ENCODE assay signal across 19 cellular contexts in the genomic region with DNA sequence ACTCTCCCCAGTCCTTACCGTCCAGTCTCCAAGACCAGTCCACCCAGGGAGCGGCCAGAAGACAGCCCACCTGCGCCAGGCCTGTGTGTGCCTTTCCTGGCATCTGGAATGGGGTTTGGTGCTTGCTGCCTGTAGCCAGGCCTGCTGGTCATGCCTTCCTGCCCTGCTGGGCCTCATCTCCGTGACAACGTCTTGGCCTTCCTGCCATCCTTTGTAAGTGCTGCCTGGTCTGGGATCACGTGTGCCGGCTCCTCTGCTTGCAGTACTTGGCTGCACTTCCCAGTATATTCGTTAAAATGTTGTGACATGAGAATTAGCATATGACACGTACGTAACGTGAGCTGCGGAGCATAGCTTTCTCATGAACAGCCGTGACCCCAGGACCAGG.
DNase-seq lines count a peak whose midpoint lies in the region; ATAC-seq, FAIRE-seq and TF ChIP-seq lines count a peak whose summit lies in the region.
"Had no signal": no experiment of that assay in that cellular context is flagged by ENCODE, and none has a peak within 500 bp of the region (broad histone marks: within the 10 kb centered on the region; RNA-seq: fewer than 3 reads in every experiment).

No MANE protein-coding gene starts in this region.

- no peak overlapping the region for H3K9ac ChIP-seq in kidney (ENCODE audit: low read length in 2 of 2)

- H3K27ac Mint-ChIP-seq in type B pancreatic cell = no peak overlapping the region
- H3K27ac Mint-ChIP-seq: CD8-positive, alpha-beta T cell; memory B cell had no signal

- no peak overlapping the region for H3K27ac ChIP-seq in kidney (ENCODE audit: low read depth in 2 of 2, low read length in 2 of 2)
- H3K27ac ChIP-seq: A549, right atrium auricular region, stomach had no signal

- H3K9me3 ChIP-seq in kidney (ENCODE audit: control insufficient read depth in 1 of 2, low read length in 2 of 2) = peaks cover 4 to 8% of the 10 kb centered on the region in 2 donors

- no peaks in the 10 kb centered on the region for H3K27me3 Mint-ChIP-seq in type B pancreatic cell
- H3K27me3 Mint-ChIP-seq: memory B cell had no signal

- intact Hi-C loops in kidney (cut with DNase I) (no loop called here), posterior vena cava (cut with DNase I) (no loop called here)

- H3K4me1 Mint-ChIP-seq in type B pancreatic cell (ENCODE audit: unreplicated experiment) = peaks cover 28% of the 10 kb centered on the region
- H3K4me1 Mint-ChIP-seq: memory B cell had no signal

- no peak for ATAC-seq in GM19328 (IDR thresholded peaks at IDR 0.05; ENCODE audit: unreplicated experiment)
- ATAC-seq in GM21717 (IDR thresholded peaks at IDR 0.05; ENCODE audit: unreplicated experiment) = no peak
- ATAC-seq: A549; CD8-positive, alpha-beta T cell had no signal

- FAIRE-seq in kidney (lab: Jason Lieb, UNC) = no peak
- FAIRE-seq: A549, colon, HTR-8/SVneo had no signal

- H3K4me3 ChIP-seq in astrocyte of the spinal cord (ENCODE audit: low read depth, low read length) (no peak overlapping the region), kidney (ENCODE audit: low read length in 2 of 2) (no peak overlapping the region)
- H3K4me3 ChIP-seq: A549, right atrium auricular region, stomach had no signal

- in situ Hi-C loops in astrocyte of the spinal cord (cut with HindIII; ENCODE audit: low sequenced_read_pairs) = no loop called here

- peaks cover 9% of the 10 kb centered on the region for H3K9me3 Mint-ChIP-seq in type B pancreatic cell

- TF ChIP-seq CTCF in astrocyte of the spinal cord (IDR thresholded peaks at IDR 0.05; ENCODE audit: low read depth, low read length) (no peak), kidney (IDR thresholded peaks at IDR 0.05; ENCODE audit: borderline replicate concordance, extremely low read depth, insufficient read depth) (no peak), type B pancreatic cell (conservative IDR thresholded peaks at IDR 0.05) (no peak)

- H3K4me3 Mint-ChIP-seq in type B pancreatic cell = no peak overlapping the region
- H3K4me3 Mint-ChIP-seq: CD8-positive, alpha-beta T cell; memory B cell had no signal

- H3K36me3 ChIP-seq in kidney (ENCODE audit: control insufficient read depth in 1 of 2, insufficient read depth in 2 of 2, low read length in 2 of 2) = no peaks in the 10 kb centered on the region
- H3K36me3 ChIP-seq: right atrium auricular region, stomach had no signal

- H3K36me3 Mint-ChIP-seq in type B pancreatic cell = no peaks in the 10 kb centered on the region
- H3K36me3 Mint-ChIP-seq: CD8-positive, alpha-beta T cell had no signal

- no peaks in the 10 kb centered on the region for H3K4me1 ChIP-seq in kidney (ENCODE audit: control insufficient read depth in 1 of 2, insufficient read depth in 1 of 2, low read depth in 1 of 2, low read length in 2 of 2)
- H3K4me1 ChIP-seq: A549, stomach had no signal

- DNase-seq in activated CD8-positive, alpha-beta memory T cell treated with anti-CD3 and anti-CD28 coated beads, Interleukin-2, amount 50 U/mL, for 48 hours = peak; percentile 40
- no peak for DNase-seq in activated CD8-positive, alpha-beta memory T cell treated with anti-CD3 and anti-CD28 coated beads, Interleukin-2, amount 50 U/mL, for 4 hours
- DNase-seq in astrocyte of the spinal cord (ENCODE audit: low read depth, low spot score) (peak; percentile 17), kidney (peak; percentile 57), type B pancreatic cell (ENCODE audit: extremely low spot score, unreplicated experiment) (peak; percentile 68), posterior vena cava (ENCODE audit: low spot score) (no peak)
- DNase-seq: activated CD4-positive, CD25-positive, alpha-beta regulatory T cell treated with anti-CD3 and anti-CD28 coated beads, Interleukin-2, amount 50 U/mL, for 72 hours; activated effector memory CD4-positive, alpha-beta T cell treated with anti-CD3 and anti-CD28 coated beads, Interleukin-2, amount 50 U/mL, for 16 hours; CD8-positive, alpha-beta T cell; NCI-H1436 treated with DMSO at 0.1 percent for 48 hours; NCI-H446; stomach had no signal

Comparison
In these comparisons a context has a peak if more than half of its experiments do, and no peak if none do; other contexts are left out.
1. DNase-seq: peak in activated CD8-positive, alpha-beta memory T cell treated with anti-CD3 and anti-CD28 coated beads, Interleukin-2, amount 50 U/mL, for 48 hours (single experiment), astrocyte of the spinal cord (single experiment), kidney (single experiment) and type B pancreatic cell (single experiment); none in activated CD8-positive, alpha-beta memory T cell treated with anti-CD3 and anti-CD28 coated beads, Interleukin-2, amount 50 U/mL, for 4 hours (single experiment) and posterior vena cava (single experiment).